Comparison of ENCODE assay signal across 10 cellular contexts in the genomic region with DNA sequence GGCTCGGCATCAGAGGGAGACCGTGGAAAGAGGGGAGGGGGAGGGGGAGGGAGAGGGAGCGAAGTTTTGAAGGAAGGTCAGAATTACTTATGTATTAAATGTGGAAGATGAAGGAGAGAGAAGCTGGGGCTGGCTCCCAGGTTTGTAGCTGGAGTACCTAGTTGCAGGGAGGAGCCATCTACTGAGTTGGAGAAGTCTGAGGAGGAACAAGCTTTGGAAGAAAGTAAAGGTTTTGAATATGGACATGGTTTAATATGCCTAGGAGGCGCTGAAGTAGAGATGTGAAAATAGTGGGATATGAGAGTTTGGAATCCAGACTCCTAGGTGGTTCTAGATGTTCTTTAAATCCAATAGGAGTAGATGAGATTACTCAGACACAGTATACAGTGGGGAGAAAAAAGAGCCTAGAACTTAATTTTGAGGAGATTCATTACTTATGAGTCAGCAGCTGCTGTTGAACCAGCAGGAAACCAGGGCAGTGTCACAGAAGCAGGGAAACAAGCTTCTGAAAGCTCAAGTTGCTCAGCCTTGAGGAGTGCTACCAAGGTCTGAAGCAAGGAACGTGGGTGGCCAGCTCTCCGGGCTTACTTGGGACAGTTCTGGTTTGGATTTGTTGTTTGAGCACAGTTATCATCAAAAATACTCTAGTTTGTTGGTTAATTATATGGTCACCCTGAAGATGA.
DNase-seq lines count a peak whose midpoint lies in the region; ATAC-seq and TF ChIP-seq lines count a peak whose summit lies in the region.
"Had no signal": no experiment of that assay in that cellular context is flagged by ENCODE, and none has a peak within 500 bp of the region (broad histone marks: within the 10 kb centered on the region; RNA-seq: fewer than 3 reads in every experiment).

No MANE protein-coding gene starts in this region.

- H3K9ac ChIP-seq in SK-N-SH, result no peak overlapping the region

- H3K27me3 ChIP-seq in SK-N-SH (ENCODE audit: insufficient read depth) (no peaks in the 10 kb centered on the region), psoas muscle (ENCODE audit: insufficient read depth in 3 of 3, low read length in 2 of 3) (no peaks in the 10 kb centered on the region), spleen (replicated peaks in 1 of 7) (no peaks in the 10 kb centered on the region)
- H3K27me3 ChIP-seq: Peyer's patch had no signal

- TF ChIP-seq RAD21 in SK-N-SH (IDR thresholded peaks at IDR 0.05; ENCODE audit: low read length), result no peak

- CTCF ChIA-PET in SK-N-SH (lab: Yijun Ruan, JAX), result interaction anchor here (1.0 kb wide), 1 partner anchor 14 kb away, joined by 3 read pairs; no protein-coding TSS in a partner anchor

- peak in 3 of 4 donors; percentile 35 to 56 (median 47) for ATAC-seq in psoas muscle

- H3K9me2 ChIP-seq in SK-N-SH, result no peaks in the 10 kb centered on the region

- no peak overlapping the region for H2AFZ ChIP-seq in SK-N-SH (ENCODE audit: low read depth)

- peak; percentile 91 for DNase-seq in ELR (ENCODE audit: low read depth)
- no peak for DNase-seq in SK-N-SH
- peak; percentile 88 for DNase-seq in fibroblast of pulmonary artery (ENCODE audit: low read depth)
- no peak for DNase-seq in psoas muscle
- no peak for DNase-seq in spleen
- no peak for DNase-seq in NCI-H1048 (lab: John Stamatoyannopoulos, UW)
- DNase-seq in stimulated activated CD8-positive, alpha-beta memory T cell treated with anti-CD3 and anti-CD28 coated beads, Interleukin-4, amount 100 ng/mL, for 48 hours, result no peak
- DNase-seq in SK-N-DZ (ENCODE audit: low spot score), result no peak
- DNase-seq: effector memory CD4-positive, alpha-beta T cell; Peyer's patch had no signal

- H3K4me1 ChIP-seq in SK-N-SH (ENCODE audit: control insufficient read depth in 1 of 2, insufficient read depth in 2 of 2, low read depth in 1 of 2, low read length in 1 of 2) (no peaks in the 10 kb centered on the region; a peak in 1 of 4 replicates), psoas muscle (peaks cover 15% of the 10 kb centered on the region), spleen (peaks cover 0 to 7% (median 0%) of the 10 kb centered on the region in 6 donors)
- H3K4me1 ChIP-seq: Peyer's patch had no signal

- intact Hi-C loops in psoas muscle (cut with DNase I) (no loop called here), spleen (cut with DNase I; ENCODE audit: low total_unique reads) (no loop called here)

- POLR2A ChIA-PET in SK-N-SH (lab: Yijun Ruan, JAX), result no interaction called here

- TF ChIP-seq POLR2A in spleen (IDR thresholded peaks at IDR 0.05), result no peak

- no peak for TF ChIP-seq EP300 in SK-N-SH (IDR thresholded peaks at IDR 0.05; ENCODE audit: borderline replicate concordance in 1 of 2, low read depth in 1 of 2, low read length in 1 of 2)

- no peak overlapping the region for H3K4me3 ChIP-seq in SK-N-SH (ENCODE audit: low read depth in 2 of 2, low read length in 1 of 2)
- H3K4me3 ChIP-seq in fibroblast of pulmonary artery (replicated peaks; ENCODE audit: low read depth, low read length), result no peak overlapping the region
- no peak overlapping the region for H3K4me3 ChIP-seq in psoas muscle
- H3K4me3 ChIP-seq in spleen, result no peak overlapping the region
- H3K4me3 ChIP-seq: Peyer's patch had no signal

- peaks cover 7 to 11% of the 10 kb centered on the region in 2 experiments for H3K36me3 ChIP-seq in SK-N-SH (replicated peaks in 1 of 2; ENCODE audit: control insufficient read depth in 1 of 2, insufficient read depth in 2 of 2, low read length in 1 of 2)
- peaks cover 0 to 57% of the 10 kb centered on the region in 2 donors for H3K36me3 ChIP-seq in psoas muscle (ENCODE audit: insufficient read depth in 1 of 2, low read depth in 1 of 2)
- H3K36me3 ChIP-seq in spleen, result peaks cover 2 to 90% (median 58%) of the 10 kb centered on the region in 6 donors

- H3K9me3 ChIP-seq in SK-N-SH, result no peaks in the 10 kb centered on the region
- H3K9me3 ChIP-seq in psoas muscle, result no peaks in the 10 kb centered on the region
- H3K9me3 ChIP-seq in spleen, result no peaks in the 10 kb centered on the region
- H3K9me3 ChIP-seq: Peyer's patch had no signal

- 12% methylated on average over 6 of the region's 6 CpGs for WGBS in SK-N-SH (ENCODE audit: low lambda C conversion rate)
- 93 to 99% (median 94%) methylated on average over 5 to 6 of the region's 6 CpGs for WGBS in psoas muscle, 3 donors
- 90 to 95% (median 93%) methylated on average over 5 to 6 of the region's 6 CpGs for WGBS in spleen, 5 donors

- no peaks in the 10 kb centered on the region for H4K20me1 ChIP-seq in SK-N-SH (ENCODE audit: insufficient read depth)

- H3F3A ChIP-seq in SK-N-SH (replicated peaks; ENCODE audit: insufficient read depth), result peaks cover 10% of the 10 kb centered on the region

- H3K4me2 ChIP-seq in SK-N-SH, result peak overlapping the region; percentile 33; the same call in 1 of the 2 replicates

- no peak for TF ChIP-seq CTCF in SK-N-SH (IDR thresholded peaks at IDR 0.05)
- no peak for TF ChIP-seq CTCF in fibroblast of pulmonary artery (IDR thresholded peaks at IDR 0.05; ENCODE audit: low read length, missing control alignments)
- TF ChIP-seq CTCF in psoas muscle (IDR thresholded peaks at IDR 0.05), result no peak
- no peak for TF ChIP-seq CTCF in spleen (IDR thresholded peaks at IDR 0.05 in 8 of 11, conservative IDR thresholded peaks at IDR 0.05 in 3 of 11)

- H3K27ac ChIP-seq in SK-N-SH (ENCODE audit: low read depth in 2 of 2, low read length in 1 of 2), result peak overlapping the region in 1 of 2 experiments; percentile 58; a peak in 3 of 4 replicates
- peak overlapping the region; percentile 60 for H3K27ac ChIP-seq in psoas muscle
- peak overlapping the region in 2 of 8 donors; percentile 9 to 15 for H3K27ac ChIP-seq in spleen
- H3K27ac ChIP-seq: Peyer's patch had no signal

- no peaks in the 10 kb centered on the region for H3K79me2 ChIP-seq in SK-N-SH (ENCODE audit: insufficient read depth)

TF ChIP-seq in SK-N-SH, 30 proteins besides CTCF, POLR2A, EP300 and RAD21 (continues in another document):
- TF ChIP-seq MXI1 (IDR thresholded peaks at IDR 0.05; ENCODE audit: low read depth, low read length) (no peak), FOXM1 (IDR thresholded peaks at IDR 0.05; ENCODE audit: low read depth) (no peak), NRF1 (IDR thresholded peaks at IDR 0.05; ENCODE audit: low read depth, low read length) (no peak), POLR2AphosphoS5 (IDR thresholded peaks at IDR 0.05; ENCODE audit: low read depth, low read length) (no peak), GATA2 (CRISPR knock-in tag; IDR thresholded peaks at IDR 0.05) (no peak), SMC3 (IDR thresholded peaks at IDR 0.05; ENCODE audit: low read depth, low read length) (no peak), RFX5 (IDR thresholded peaks at IDR 0.05; ENCODE audit: low read length) (no peak), FOSL2 (IDR thresholded peaks at IDR 0.05; ENCODE audit: borderline replicate concordance, low read depth) (no peak), TCF12 (IDR thresholded peaks at IDR 0.05) (no peak), TAF1 (IDR thresholded peaks at IDR 0.05; ENCODE audit: borderline replicate concordance, low read depth, low read length) (no peak), GABPA (IDR thresholded peaks at IDR 0.05; ENCODE audit: low read depth) (no peak)
- TF ChIP-seq, protein P1, sequence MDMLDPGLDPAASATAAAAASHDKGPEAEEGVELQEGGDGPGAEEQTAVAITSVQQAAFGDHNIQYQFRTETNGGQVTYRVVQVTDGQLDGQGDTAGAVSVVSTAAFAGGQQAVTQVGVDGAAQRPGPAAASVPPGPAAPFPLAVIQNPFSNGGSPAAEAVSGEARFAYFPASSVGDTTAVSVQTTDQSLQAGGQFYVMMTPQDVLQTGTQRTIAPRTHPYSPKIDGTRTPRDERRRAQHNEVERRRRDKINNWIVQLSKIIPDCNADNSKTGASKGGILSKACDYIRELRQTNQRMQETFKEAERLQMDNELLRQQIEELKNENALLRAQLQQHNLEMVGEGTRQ (IDR thresholded peaks at IDR 0.05; ENCODE audit: borderline replicate concordance, low read depth, low read length), result no peak
- TF ChIP-seq, protein P2, sequence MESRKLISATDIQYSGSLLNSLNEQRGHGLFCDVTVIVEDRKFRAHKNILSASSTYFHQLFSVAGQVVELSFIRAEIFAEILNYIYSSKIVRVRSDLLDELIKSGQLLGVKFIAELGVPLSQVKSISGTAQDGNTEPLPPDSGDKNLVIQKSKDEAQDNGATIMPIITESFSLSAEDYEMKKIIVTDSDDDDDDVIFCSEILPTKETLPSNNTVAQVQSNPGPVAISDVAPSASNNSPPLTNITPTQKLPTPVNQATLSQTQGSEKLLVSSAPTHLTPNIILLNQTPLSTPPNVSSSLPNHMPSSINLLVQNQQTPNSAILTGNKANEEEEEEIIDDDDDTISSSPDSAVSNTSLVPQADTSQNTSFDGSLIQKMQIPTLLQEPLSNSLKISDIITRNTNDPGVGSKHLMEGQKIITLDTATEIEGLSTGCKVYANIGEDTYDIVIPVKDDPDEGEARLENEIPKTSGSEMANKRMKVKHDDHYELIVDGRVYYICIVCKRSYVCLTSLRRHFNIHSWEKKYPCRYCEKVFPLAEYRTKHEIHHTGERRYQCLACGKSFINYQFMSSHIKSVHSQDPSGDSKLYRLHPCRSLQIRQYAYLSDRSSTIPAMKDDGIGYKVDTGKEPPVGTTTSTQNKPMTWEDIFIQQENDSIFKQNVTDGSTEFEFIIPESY (IDR thresholded peaks at IDR 0.05; ENCODE audit: borderline replicate concordance, low read depth), result no peak
- TF ChIP-seq, protein P3, sequence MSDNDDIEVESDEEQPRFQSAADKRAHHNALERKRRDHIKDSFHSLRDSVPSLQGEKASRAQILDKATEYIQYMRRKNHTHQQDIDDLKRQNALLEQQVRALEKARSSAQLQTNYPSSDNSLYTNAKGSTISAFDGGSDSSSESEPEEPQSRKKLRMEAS (IDR thresholded peaks at IDR 0.05; ENCODE audit: low read depth), result no peak
- TF ChIP-seq, protein P4, sequence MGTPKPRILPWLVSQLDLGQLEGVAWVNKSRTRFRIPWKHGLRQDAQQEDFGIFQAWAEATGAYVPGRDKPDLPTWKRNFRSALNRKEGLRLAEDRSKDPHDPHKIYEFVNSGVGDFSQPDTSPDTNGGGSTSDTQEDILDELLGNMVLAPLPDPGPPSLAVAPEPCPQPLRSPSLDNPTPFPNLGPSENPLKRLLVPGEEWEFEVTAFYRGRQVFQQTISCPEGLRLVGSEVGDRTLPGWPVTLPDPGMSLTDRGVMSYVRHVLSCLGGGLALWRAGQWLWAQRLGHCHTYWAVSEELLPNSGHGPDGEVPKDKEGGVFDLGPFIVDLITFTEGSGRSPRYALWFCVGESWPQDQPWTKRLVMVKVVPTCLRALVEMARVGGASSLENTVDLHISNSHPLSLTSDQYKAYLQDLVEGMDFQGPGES (IDR thresholded peaks at IDR 0.05; ENCODE audit: low read depth, low read length), result no peak

Comparison
In these comparisons a context has a peak if more than half of its experiments do, and no peak if none do; other contexts are left out.
1. DNase-seq: peak in ELR (single experiment) and fibroblast of pulmonary artery (single experiment); none in SK-N-SH (single experiment), psoas muscle (0 of 2), spleen (single experiment), NCI-H1048 (single experiment), stimulated activated CD8-positive, alpha-beta memory T cell treated with anti-CD3 and anti-CD28 coated beads, Interleukin-4, amount 100 ng/mL, for 48 hours (single experiment) and SK-N-DZ (single experiment).